In the genomic region with DNA sequence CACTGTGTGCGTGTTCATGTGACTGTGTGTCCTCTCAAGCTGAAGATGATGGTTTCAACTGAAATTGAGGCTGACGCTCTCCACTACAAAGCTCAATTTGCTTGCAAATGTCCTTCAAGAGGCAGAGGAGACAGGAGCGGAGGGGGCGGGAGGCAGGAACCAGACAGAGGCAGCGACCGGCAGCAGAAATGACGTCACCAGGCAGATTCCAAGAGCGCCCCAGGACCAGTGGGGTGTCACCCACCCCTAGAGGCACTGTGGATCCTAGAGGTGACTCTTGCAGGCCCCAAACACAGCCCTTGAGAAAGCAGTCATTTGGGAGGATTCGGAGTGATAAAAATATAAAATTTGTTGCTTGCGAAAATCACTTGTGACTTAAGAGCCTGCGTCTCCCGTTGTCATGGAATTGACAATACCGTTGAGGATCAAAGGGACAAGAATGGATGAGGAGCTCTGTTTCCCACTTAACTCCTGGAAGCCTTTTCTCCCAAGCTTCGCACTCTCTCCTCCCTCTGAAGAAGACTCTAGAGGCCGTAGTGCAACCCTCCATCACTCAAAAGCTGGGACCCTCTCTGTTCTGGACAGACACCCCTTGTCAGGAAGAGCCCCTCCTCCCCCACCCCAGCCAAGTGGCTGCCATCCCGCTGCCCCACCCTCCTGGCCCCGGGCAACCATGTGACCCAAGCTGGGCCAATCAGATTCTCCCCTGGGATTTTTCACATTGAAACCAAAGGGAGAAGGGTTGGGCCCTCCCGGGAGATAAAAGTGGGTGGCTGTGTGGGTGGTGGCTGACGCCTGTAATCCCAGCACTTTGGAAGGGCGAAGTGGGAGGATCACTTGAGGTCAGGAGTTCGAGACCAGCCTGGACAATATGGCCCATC, we compare ENCODE assay signal across 19 cellular contexts. TPM values are rescaled to one million over a fixed set of nuclear protein-coding genes. Genes with fewer than 3 reads are reported as not detected.
DNase-seq lines count a peak whose midpoint lies in the region; ATAC-seq and TF ChIP-seq lines count a peak whose summit lies in the region.
"Had no signal": no experiment of that assay in that cellular context is flagged by ENCODE, and none has a peak within 500 bp of the region (broad histone marks: within the 10 kb centered on the region; RNA-seq: fewer than 3 reads in every experiment).

No MANE protein-coding gene starts in this region.

- H2BK20ac ChIP-seq in H9 (ENCODE audit: low read depth, low read length, poor library complexity, severe bottlenecking) = no peak overlapping the region

- H3K27ac ChIP-seq in H9 (ENCODE audit: insufficient read length, low read depth, low read length) (no peak overlapping the region), cingulate gyrus (ENCODE audit: low read depth, low read length) (peak overlapping the region; percentile 23), osteoblast (ENCODE audit: low read depth, low read length) (no peak overlapping the region)
- H3K27ac ChIP-seq: BLaER1 treated with 17β-estradiol and CSF1 and Interleukin-3, amounts not matched to agents 10 nM and 100 nM; testis had no signal

- H3K79me2 ChIP-seq in H9 (ENCODE audit: insufficient read depth, low read length) (no peaks in the 10 kb centered on the region), osteoblast (ENCODE audit: insufficient read depth, low read length) (no peaks in the 10 kb centered on the region)

- no peak for ATAC-seq in activated T-cell treated with anti-CD3 and anti-CD28 coated beads, Interleukin-2, amount 50 U/mL, for 72 hours (replicated peaks in 1 of 2)
- ATAC-seq in GM19351 (IDR thresholded peaks at IDR 0.05; ENCODE audit: unreplicated experiment) = no peak
- ATAC-seq: naive thymus-derived CD8-positive, alpha-beta T cell; sciatic nerve had no signal

- no peak overlapping the region for H2BK5ac ChIP-seq in H9 (ENCODE audit: insufficient read length, low read length)

- H4K8ac ChIP-seq in H9 (replicated peaks; ENCODE audit: insufficient read length, low read depth, low read length) = no peak overlapping the region

- no peak overlapping the region for H3K14ac ChIP-seq in H9 (ENCODE audit: insufficient read depth, low read length)

- no peak overlapping the region for H3T11ph ChIP-seq in H9 (ENCODE audit: low read length)

- no peaks in the 10 kb centered on the region; the same call in 1 of the 2 replicates for H3K4me1 ChIP-seq in H9 (ENCODE audit: insufficient read depth, low read length)
- no peaks in the 10 kb centered on the region for H3K4me1 ChIP-seq in osteoblast (ENCODE audit: insufficient read depth, low read length)
- H3K4me1 ChIP-seq: testis had no signal

- peaks cover 10 to 17% of the 10 kb centered on the region in 2 experiments for H3K4me1 Mint-ChIP-seq in H9
- no peaks in the 10 kb centered on the region for H3K4me1 Mint-ChIP-seq in activated T-cell treated with anti-CD3 and anti-CD28 coated beads, Interleukin-2, amount 50 U/mL, for 72 hours (ENCODE audit: low read depth)
- H3K4me1 Mint-ChIP-seq: activated B cell treated with CpG ODN at 0.5 μM for 24 hours; naive thymus-derived CD8-positive, alpha-beta T cell had no signal

- H3K4me3 ChIP-seq in osteoblast (ENCODE audit: insufficient read depth, low read length) = no peak overlapping the region
- H3K4me3 ChIP-seq: BLaER1 treated with 17β-estradiol and CSF1 and Interleukin-3, amounts not matched to agents 10 nM and 100 nM; lung; testis had no signal

- H2BK15ac ChIP-seq in H9 (ENCODE audit: low read depth, low read length) = no peak overlapping the region

- H3K9me3 ChIP-seq in H9 (ENCODE audit: control insufficient read depth, low read depth, low read length) (no peaks in the 10 kb centered on the region), osteoblast (ENCODE audit: low read depth, low read length) (no peaks in the 10 kb centered on the region)
- H3K9me3 ChIP-seq: BLaER1 treated with 17β-estradiol and CSF1 and Interleukin-3, amounts not matched to agents 10 nM and 100 nM; testis had no signal

- no peak overlapping the region for H2BK120ac ChIP-seq in H9 (ENCODE audit: low read depth, low read length, poor library complexity, severe bottlenecking)

- DNase-seq in H9 (peak; percentile 65), NCI-H2227 (lab: John Stamatoyannopoulos, UW; ENCODE audit: unreplicated experiment) (peak; percentile 69), osteoblast (ENCODE audit: insufficient read length, low spot score, missing footprints) (peak; percentile 35)
- no peak for DNase-seq in stimulated activated naive CD4-positive, alpha-beta T cell (lab: John Stamatoyannopoulos, UW)
- DNase-seq in activated T-cell treated with anti-CD3 and anti-CD28 coated beads, Interleukin-2, amount 50 U/mL, for 72 hours = no peak
- DNase-seq: activated B cell treated with CpG ODN at 0.5 μM for 24 hours; activated effector memory CD4-positive, alpha-beta T cell treated with Interleukin-2 at 50 U/mL for 16 hours; DMS153; foreskin melanocyte; HFFc6; MV-4-11; naive thymus-derived CD8-positive, alpha-beta T cell; stimulated activated CD8-positive, alpha-beta memory T cell treated with anti-CD3 and anti-CD28 coated beads, Interleukin-4, amount 100 ng/mL, for 48 hours; testis had no signal

- TF ChIP-seq CTCF in H9 (conservative IDR thresholded peaks at IDR 0.05) (no peak), osteoblast (IDR thresholded peaks at IDR 0.05; ENCODE audit: extremely low read depth, low read depth, low read length) (no peak)

- H4K20me1 ChIP-seq in H9 (ENCODE audit: control insufficient read depth, insufficient read depth, insufficient read length) = no peaks in the 10 kb centered on the region
- H4K20me1 ChIP-seq in osteoblast (ENCODE audit: insufficient read depth, low read length) = no peaks in the 10 kb centered on the region
- H4K20me1 ChIP-seq: BLaER1 treated with 17β-estradiol and CSF1 and Interleukin-3, amounts not matched to agents 10 nM and 100 nM had no signal

- H3K27me3 ChIP-seq in H9 (ENCODE audit: insufficient read depth, low read length) (no peaks in the 10 kb centered on the region), osteoblast (ENCODE audit: insufficient read depth, low read length) (no peaks in the 10 kb centered on the region)
- H3K27me3 ChIP-seq: BLaER1 treated with 17β-estradiol and CSF1 and Interleukin-3, amounts not matched to agents 10 nM and 100 nM; testis had no signal

- H3K9me3 Mint-ChIP-seq in H9 = peaks cover 0 to 5% of the 10 kb centered on the region in 2 experiments; a peak in 2 of 5 replicates
- no peaks in the 10 kb centered on the region for H3K9me3 Mint-ChIP-seq in activated T-cell treated with anti-CD3 and anti-CD28 coated beads, Interleukin-2, amount 50 U/mL, for 72 hours
- H3K9me3 Mint-ChIP-seq: activated B cell treated with CpG ODN at 0.5 μM for 24 hours; HFFc6; naive thymus-derived CD8-positive, alpha-beta T cell had no signal

- H3K4me2 ChIP-seq in H9 (ENCODE audit: insufficient read depth, insufficient read length, low read length) (no peak overlapping the region), osteoblast (ENCODE audit: insufficient read depth, low read length) (no peak overlapping the region)

- H3K23ac ChIP-seq in H9 (ENCODE audit: insufficient read length, low read depth, low read length) = no peak overlapping the region

- no peak overlapping the region for H3K4ac ChIP-seq in H9 (ENCODE audit: low read depth, low read length)

- H3K36me3 Mint-ChIP-seq in H9 (ENCODE audit: insufficient read depth in 1 of 3, low read depth in 3 of 3) = no peaks in the 10 kb centered on the region
- no peaks in the 10 kb centered on the region for H3K36me3 Mint-ChIP-seq in activated T-cell treated with anti-CD3 and anti-CD28 coated beads, Interleukin-2, amount 50 U/mL, for 72 hours (ENCODE audit: insufficient read depth in 2 of 2)
- H3K36me3 Mint-ChIP-seq: naive thymus-derived CD8-positive, alpha-beta T cell had no signal

- H3K9ac ChIP-seq in H9 (ENCODE audit: extremely low read depth, insufficient read length, low read length) = no peak overlapping the region
- H3K9ac ChIP-seq: BLaER1 treated with 17β-estradiol and CSF1 and Interleukin-3, amounts not matched to agents 10 nM and 100 nM had no signal

- peak overlapping the region; percentile 52 for H2AK5ac ChIP-seq in H9 (ENCODE audit: insufficient read length, low read length)

- H2BK12ac ChIP-seq in H9 (ENCODE audit: insufficient read length, low read depth, low read length) = no peak overlapping the region

- no CpG with 5 or more reads among the region's 21 CpGs for WGBS in H9 (ENCODE audit: extremely low coverage, insufficient read length, low lambda C conversion rate)

- H3K23me2 ChIP-seq in H9 (ENCODE audit: insufficient read length, low read depth, low read length, poor library complexity, severe bottlenecking) = no peaks in the 10 kb centered on the region

- peaks cover 11% of the 10 kb centered on the region for H3K27me3 Mint-ChIP-seq in H9 (ENCODE audit: low read depth)
- H3K27me3 Mint-ChIP-seq in activated T-cell treated with anti-CD3 and anti-CD28 coated beads, Interleukin-2, amount 50 U/mL, for 72 hours (ENCODE audit: low read depth) = no peaks in the 10 kb centered on the region
- H3K27me3 Mint-ChIP-seq: naive thymus-derived CD8-positive, alpha-beta T cell had no signal

- no peaks in the 10 kb centered on the region for H3K79me1 ChIP-seq in H9 (ENCODE audit: insufficient read depth, low read depth, low read length, poor library complexity, severe bottlenecking)

- no peak overlapping the region for H2AFZ ChIP-seq in H9 (ENCODE audit: low read length)
- H2AFZ ChIP-seq in osteoblast (ENCODE audit: low read length) = no peak overlapping the region

- no peak overlapping the region for H3K18ac ChIP-seq in H9 (ENCODE audit: insufficient read length, low read depth, low read length)

- H3K27ac Mint-ChIP-seq in H9 = peak overlapping the region in 1 of 3 experiments; percentile 18; a peak in 1 of 7 replicates
- no peak overlapping the region for H3K27ac Mint-ChIP-seq in activated T-cell treated with anti-CD3 and anti-CD28 coated beads, Interleukin-2, amount 50 U/mL, for 72 hours
- H3K27ac Mint-ChIP-seq: activated B cell treated with CpG ODN at 0.5 μM for 24 hours, HFFc6 had no signal

- H3K56ac ChIP-seq in H9 (ENCODE audit: insufficient read length, low read depth, low read length) = no peak overlapping the region

- H4K5ac ChIP-seq in H9 (ENCODE audit: insufficient read length, low read depth, low read length) = no peak overlapping the region

- H3K36me3 ChIP-seq in osteoblast (ENCODE audit: insufficient read depth, low read length) = no peaks in the 10 kb centered on the region
- H3K36me3 ChIP-seq: BLaER1 treated with 17β-estradiol and CSF1 and Interleukin-3, amounts not matched to agents 10 nM and 100 nM had no signal

- no peak overlapping the region for H4K91ac ChIP-seq in H9 (ENCODE audit: insufficient read length, low read depth, low read length)

- H3K4me3 Mint-ChIP-seq in H9 = no peak overlapping the region
- H3K4me3 Mint-ChIP-seq in activated T-cell treated with anti-CD3 and anti-CD28 coated beads, Interleukin-2, amount 50 U/mL, for 72 hours = no peak overlapping the region
- H3K4me3 Mint-ChIP-seq: activated B cell treated with CpG ODN at 0.5 μM for 24 hours; HFFc6; naive thymus-derived CD8-positive, alpha-beta T cell had no signal

RNA-seq across cellular contexts. Expression of a gene that starts 16.4 kb away (rescaled TPM):
- total RNA-seq in H9 (2021) (12.4 and 13.3 TPM in 2 replicates), osteoblast (0.88 and 1.1 TPM in 2 replicates)
- total RNA-seq in activated T-cell treated with anti-CD3 and anti-CD28 coated beads, Interleukin-2, amount 50 U/mL, for 72 hours = 1 to 10 TPM in 1 of 2 donors, under 1 TPM in 1; 0.48 to 1.3 TPM

Comparison
In these comparisons a context has a peak if more than half of its experiments do, and no peak if none do; other contexts are left out.
1. DNase-seq: peak in H9 (single experiment), NCI-H2227 (single experiment) and osteoblast (single experiment); none in stimulated activated naive CD4-positive, alpha-beta T cell (0 of 6) and activated T-cell treated with anti-CD3 and anti-CD28 coated beads, Interleukin-2, amount 50 U/mL, for 72 hours (0 of 2).